29 cellular contexts compared by ENCODE assay signal in the genomic region with DNA sequence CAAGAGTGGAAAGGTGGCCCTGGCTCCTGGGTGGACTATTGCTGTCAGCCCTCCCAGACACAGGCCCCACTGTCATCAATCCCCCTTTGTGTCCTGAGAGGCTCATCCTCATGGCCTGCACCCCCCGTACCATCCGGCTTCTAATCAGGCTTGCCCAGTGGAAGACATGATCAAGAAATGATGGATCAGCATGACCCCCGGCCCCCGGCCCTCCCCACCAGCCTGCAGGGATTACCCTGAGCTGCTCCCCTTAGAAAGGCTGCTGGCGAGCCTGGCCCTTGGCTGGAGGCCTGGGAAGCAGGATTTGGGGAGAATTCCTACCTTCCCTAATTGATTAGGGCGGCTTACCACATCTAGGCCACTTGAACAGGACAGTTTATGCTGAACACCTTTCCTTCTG.
"Had no signal": no experiment of that assay in that cellular context is flagged by ENCODE, and none has a peak within 500 bp of the region (broad histone marks: within the 10 kb centered on the region; RNA-seq: fewer than 3 reads in every experiment).

No MANE protein-coding gene starts in this region.

- DNase-seq: Karpas-422, Kasumi-1, MG63, MM.1S, MV-4-11, NCI-H1048, NCI-H1092, NCI-H1092 treated with DMSO at 0.1 percent for 48 hours, NCI-H1105, NCI-H1105 treated with DMSO at 0.1 percent for 48 hours, NCI-H1417 treated with DMSO at 0.1 percent for 48 hours, NCI-H1436, NCI-H1436 treated with DMSO at 0.1 percent for 48 hours, NCI-H146, NCI-H1694, NCI-H1694 treated with DMSO at 0.1 percent for 48 hours, NCI-H1930, NCI-H2029, NCI-H2029 treated with DMSO at 0.1 percent for 48 hours, NCI-H2081, NCI-H2081 treated with DMSO at 0.1 percent for 48 hours, NCI-H2107, NCI-H2227 treated with DMSO at 0.1 percent for 48 hours, NCI-H226, NCI-H345, NCI-H446, NCI-H446 treated with DMSO at 0.1 percent for 48 hours, NCI-H510A had no signal

- H3K27me3 ChIP-seq: MG63 had no signal

- H3K36me3 ChIP-seq: MG63 had no signal

- H3K4me3 ChIP-seq: MG63 had no signal

- H3K27ac ChIP-seq: KMS-11 had no signal

- H3K9me3 ChIP-seq: MG63 had no signal
